ENCODE assay signal across 1 cellular context in genomic region chr6:37698264-37699137, GRCh38.
TF ChIP-seq lines count a peak whose summit lies in the region.

No MANE protein-coding gene starts in this region.

TF ChIP-seq in GM23338, 12 proteins besides CTCF, POLR2A, EP300 and RAD21 (continued from another document):
- TF ChIP-seq ZNF462 (CRISPR knock-in tag; IDR thresholded peaks at IDR 0.05) (no peak), EZH2 (IDR thresholded peaks at IDR 0.05; ENCODE audit: low read depth, unreplicated experiment) (peak; percentile 75), CREB1 (CRISPR knock-in tag; IDR thresholded peaks at IDR 0.05; ENCODE audit: low read depth) (no peak), ZNF114 (CRISPR knock-in tag; IDR thresholded peaks at IDR 0.05) (no peak)
